18 cellular contexts compared by ENCODE assay signal in the genomic region with DNA sequence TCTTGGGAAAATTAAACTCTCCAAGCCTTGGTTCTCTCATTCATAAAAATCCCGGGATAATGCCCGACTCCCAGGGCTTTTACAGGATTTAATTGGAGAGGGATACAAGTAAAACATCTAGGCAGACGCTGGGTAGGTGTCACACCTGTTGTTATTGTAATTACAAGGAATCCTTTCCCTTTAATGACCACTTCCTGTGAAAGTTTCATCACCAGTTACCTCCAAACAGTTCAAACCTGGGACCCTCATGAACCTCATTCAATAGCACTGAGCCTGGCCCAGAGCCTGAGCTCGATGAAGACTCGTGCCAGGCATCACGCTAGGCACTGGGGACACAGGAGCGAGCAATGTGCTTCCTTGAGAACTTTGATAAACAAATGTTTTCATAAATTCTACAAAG. TPM values are rescaled to one million over a fixed set of nuclear protein-coding genes. Genes with fewer than 3 reads are reported as not detected.
DNase-seq lines count a peak whose midpoint lies in the region.
"Had no signal": no experiment of that assay in that cellular context is flagged by ENCODE, and none has a peak within 500 bp of the region (broad histone marks: within the 10 kb centered on the region; RNA-seq: fewer than 3 reads in every experiment).

No MANE protein-coding gene starts in this region.

- H3K27me3 ChIP-seq in SJCRH30: no peaks in the 10 kb centered on the region
- no peaks in the 10 kb centered on the region for H3K27me3 ChIP-seq in iPS-20b (ENCODE audit: insufficient read depth, low read length)
- H3K27me3 ChIP-seq in stomach smooth muscle (ENCODE audit: control insufficient read depth in 1 of 2, insufficient read depth in 2 of 2, low read length in 2 of 2): no peaks in the 10 kb centered on the region

- DNase-seq in NCI-H2227 (lab: John Stamatoyannopoulos, UW; ENCODE audit: unreplicated experiment) (peak; percentile 1), NCI-H2227 treated with DMSO at 0.1 percent for 48 hours (lab: John Stamatoyannopoulos, UW) (no peak), SJCRH30 (peak; percentile 22 to 51), NCI-H524 treated with DMSO at 0.1 percent for 48 hours (lab: John Stamatoyannopoulos, UW) (no peak), SK-N-DZ (ENCODE audit: low spot score) (no peak), NCI-H2029 (lab: John Stamatoyannopoulos, UW) (no peak)
- DNase-seq: activated CD4-positive, alpha-beta T cell treated with anti-CD3 and anti-CD28 coated beads for 4 hours; activated CD8-positive, alpha-beta memory T cell treated with anti-CD3 and anti-CD28 coated beads, Interleukin-2, amount 50 U/mL, for 4 hours; activated naive CD4-positive, alpha-beta T cell; dermis blood vessel endothelial cell; DND-41; erythroblast; NCI-H2107; NK-92 treated with Interleukin-12 subunit alpha and Interleukin-12 subunit beta, amount 100 ng/mL, for 24 hours; SHP77; stimulated activated CD4-positive, alpha-beta T cell treated with anti-CD3 and anti-CD28 coated beads, Interleukin-1b, Interleukin-23, amount 100 ng/mL, for 48 hours had no signal

- peak overlapping the region; percentile 5 for H3K27ac ChIP-seq in SJCRH30
- H3K27ac ChIP-seq in iPS-20b (ENCODE audit: low read length): peak overlapping the region; percentile 5
- peak overlapping the region; percentile 74 for H3K27ac ChIP-seq in stomach smooth muscle (ENCODE audit: low read length)

- H3K4me1 ChIP-seq in SJCRH30 (peaks cover 11% of the 10 kb centered on the region), iPS-20b (ENCODE audit: insufficient read depth, low read length) (peaks cover 25% of the 10 kb centered on the region), stomach smooth muscle (ENCODE audit: control insufficient read depth, insufficient read depth, low read length) (peaks cover 32% of the 10 kb centered on the region)

- H3K9ac ChIP-seq in iPS-20b (ENCODE audit: low read depth, low read length) (peak overlapping the region; percentile 37; the same call in 1 of the 2 replicates), stomach smooth muscle (ENCODE audit: low read length in 2 of 2) (peak overlapping the region; percentile 21 to 32)

- H3K36me3 ChIP-seq in SJCRH30 (no peaks in the 10 kb centered on the region), iPS-20b (ENCODE audit: insufficient read depth, low read depth, low read length) (no peaks in the 10 kb centered on the region), stomach smooth muscle (ENCODE audit: control insufficient read depth in 2 of 2, insufficient read depth in 2 of 2, low read length in 2 of 2) (no peaks in the 10 kb centered on the region)

- H3K4me3 ChIP-seq in SJCRH30 (no peak overlapping the region), iPS-20b (ENCODE audit: low read length) (no peak overlapping the region), stomach smooth muscle (ENCODE audit: low read length in 2 of 2) (no peak overlapping the region)

- H3K9me3 ChIP-seq in SJCRH30 (replicated peaks): no peaks in the 10 kb centered on the region
- no peaks in the 10 kb centered on the region for H3K9me3 ChIP-seq in iPS-20b (ENCODE audit: insufficient read depth, low read depth, low read length)
- no peaks in the 10 kb centered on the region for H3K9me3 ChIP-seq in stomach smooth muscle (ENCODE audit: control insufficient read depth in 2 of 2, low read length in 2 of 2)

RNA-seq across cellular contexts. Expression of a gene that starts 2.1 kb away (rescaled TPM):
- 88.6 and 91.7 TPM in 2 replicates for total RNA-seq in SJCRH30 (2014; rRNA removed; shearing (Covaris generic))
- 51.9 and 52.6 TPM in 2 replicates for polyA plus RNA-seq in SK-N-DZ (2014; cell fraction: cytosol; rRNA removed)
- 66.4 and 82.8 TPM in 2 replicates for polyA plus RNA-seq in SK-N-DZ (2014; cell fraction: nucleus; rRNA removed)

Comparison
In these comparisons a context has a peak if more than half of its experiments do, and no peak if none do; other contexts are left out.
1. DNase-seq: peak in NCI-H2227 (single experiment) and SJCRH30 (2 of 2); none in NCI-H2227 treated with DMSO at 0.1 percent for 48 hours (single experiment), NCI-H524 treated with DMSO at 0.1 percent for 48 hours (single experiment), SK-N-DZ (single experiment) and NCI-H2029 (single experiment).
2. H3K27ac ChIP-seq: peak in every context shown above with its lines; median percentile 74 in stomach smooth muscle; 5 in SJCRH30; 5 in iPS-20b.